In genomic region chr10:58531084-58531695, GRCh38 we compare ENCODE assay signal across 8 cellular contexts. TPM values are rescaled to one million over a fixed set of nuclear protein-coding genes. Genes with fewer than 3 reads are reported as not detected.
DNase-seq lines count a peak whose midpoint lies in the region; ATAC-seq and TF ChIP-seq lines count a peak whose summit lies in the region.

No MANE protein-coding gene starts in this region.

- TF ChIP-seq CTCF in Calu3 (IDR thresholded peaks at IDR 0.05; ENCODE audit: unreplicated experiment) (peak; percentile 91), fibroblast of the aortic adventitia (IDR thresholded peaks at IDR 0.05; ENCODE audit: insufficient read depth, low read length) (peak; percentile 82), prostate gland (IDR thresholded peaks at IDR 0.05) (peak in 3 of 4 experiments; percentile 58 to 63 (median 61))

- TF ChIP-seq POLR2A in prostate gland (IDR thresholded peaks at IDR 0.05) = no peak

- H3K9me3 ChIP-seq in prostate gland = no peaks in the 10 kb centered on the region

- H3K27ac ChIP-seq in prostate gland = no peak overlapping the region

- WGBS in prostate gland = 63% methylated on average over 5 of the region's 5 CpGs

- DNase-seq in Calu3 (peak; percentile 90), NCI-H69 (lab: John Stamatoyannopoulos, UW) (peak; percentile 63), fibroblast of the aortic adventitia (ENCODE audit: low read depth) (peak; percentile 86), prostate gland (ENCODE audit: low spot score) (peak; percentile 38), NCI-H526 treated with DMSO at 0.1 percent for 48 hours (lab: John Stamatoyannopoulos, UW) (no peak)
- DNase-seq in activated CD8-positive, alpha-beta memory T cell treated with anti-CD3 and anti-CD28 coated beads, Interleukin-2, amount 10 ng/mL, durations not matched to agents 7 days and 5 days = peak; percentile 62

- H3K4me3 ChIP-seq in fibroblast of the aortic adventitia (ENCODE audit: low read depth, low read length) (no peak overlapping the region), prostate gland (no peak overlapping the region)

- H3K27me3 ChIP-seq in prostate gland (replicated peaks; ENCODE audit: insufficient read depth) = no peaks in the 10 kb centered on the region

- H3K36me3 Mint-ChIP-seq in Calu3 (ENCODE audit: insufficient read depth, unreplicated experiment) = peaks cover 18% of the 10 kb centered on the region
- no peaks in the 10 kb centered on the region for H3K36me3 Mint-ChIP-seq in activated CD8-positive, alpha-beta memory T cell treated with anti-CD3 and anti-CD28 coated beads, Interleukin-2, amount 10 ng/mL, durations not matched to agents 7 days and 5 days

- H3K4me3 Mint-ChIP-seq in Calu3 (ENCODE audit: low read depth, unreplicated experiment) = peak overlapping the region; percentile 50
- no peak overlapping the region for H3K4me3 Mint-ChIP-seq in activated CD8-positive, alpha-beta memory T cell treated with anti-CD3 and anti-CD28 coated beads, Interleukin-2, amount 10 ng/mL, durations not matched to agents 7 days and 5 days

- no peaks in the 10 kb centered on the region for H3K36me3 ChIP-seq in prostate gland

- CTCF ChIA-PET in Calu3 (lab: Charles Lee) = interaction anchor here (0.6 to 3.2 kb wide), 22 partner anchors 11 to 421 kb away, joined by 3 to 52 read pairs (median 5); partner anchors contain the start of gene BICC1
- CTCF ChIA-PET in activated CD8-positive, alpha-beta memory T cell treated with anti-CD3 and anti-CD28 coated beads, Interleukin-2, amount 10 ng/mL, durations not matched to agents 7 days and 5 days (lab: Charles Lee) = interaction anchor here (0.8 to 1.9 kb wide), 6 partner anchors 12 to 421 kb away, joined by 3 to 6 read pairs (median 4); no protein-coding TSS in a partner anchor

- peaks cover 12% of the 10 kb centered on the region for H3K9me3 Mint-ChIP-seq in Calu3 (ENCODE audit: low read depth, unreplicated experiment)
- no peaks in the 10 kb centered on the region for H3K9me3 Mint-ChIP-seq in activated CD8-positive, alpha-beta memory T cell treated with anti-CD3 and anti-CD28 coated beads, Interleukin-2, amount 10 ng/mL, durations not matched to agents 7 days and 5 days (ENCODE audit: low read depth)

- H3K27me3 Mint-ChIP-seq in Calu3 (ENCODE audit: unreplicated experiment) = no peaks in the 10 kb centered on the region
- peaks cover 12% of the 10 kb centered on the region for H3K27me3 Mint-ChIP-seq in activated CD8-positive, alpha-beta memory T cell treated with anti-CD3 and anti-CD28 coated beads, Interleukin-2, amount 10 ng/mL, durations not matched to agents 7 days and 5 days

- H3K27ac Mint-ChIP-seq in Calu3 (ENCODE audit: unreplicated experiment) = peak overlapping the region; percentile 66
- H3K27ac Mint-ChIP-seq in activated CD8-positive, alpha-beta memory T cell treated with anti-CD3 and anti-CD28 coated beads, Interleukin-2, amount 10 ng/mL, durations not matched to agents 7 days and 5 days = no peak overlapping the region

- peaks cover 53% of the 10 kb centered on the region for H3K4me1 Mint-ChIP-seq in Calu3 (ENCODE audit: low read depth, unreplicated experiment)
- peaks cover 5% of the 10 kb centered on the region for H3K4me1 Mint-ChIP-seq in activated CD8-positive, alpha-beta memory T cell treated with anti-CD3 and anti-CD28 coated beads, Interleukin-2, amount 10 ng/mL, durations not matched to agents 7 days and 5 days

- no peaks in the 10 kb centered on the region for H3K4me1 ChIP-seq in prostate gland (replicated peaks)

- ATAC-seq in GM19324 (IDR thresholded peaks at IDR 0.05; ENCODE audit: low FRiP score, unreplicated experiment) (peak; percentile 88), HG03159 (IDR thresholded peaks at IDR 0.05; ENCODE audit: unreplicated experiment) (peak; percentile 99)
- ATAC-seq in activated CD8-positive, alpha-beta memory T cell treated with anti-CD3 and anti-CD28 coated beads, Interleukin-2, amount 10 ng/mL, durations not matched to agents 7 days and 5 days = peak; percentile 51

- no TSS peak for BruUV-seq in Calu3 (replicated peaks; lab: Mats Ljungman, UMichigan)

- intact Hi-C loops in Calu3 (cut with micrococcal nuclease; ENCODE audit: unreplicated experiment) (loop anchor here (1.0 to 10.0 kb wide), 6 partner anchors 26 to 404 kb away; no protein-coding TSS in a partner anchor), prostate gland (cut with DNase I) (no loop called here)

RNA-seq across cellular contexts. Expression of gene BICC1, which starts 18.5 kb away (rescaled TPM):
- total RNA-seq in Calu3 (2022) (58.0 and 70.2 TPM in 2 replicates), fibroblast of the aortic adventitia (ENCODE audit: low replicate concordance) (123 and 177 TPM in 2 replicates), prostate gland (10 to 100 TPM in 1 of 2 donors, 1 to 10 TPM in 1; 5.1 to 12.7 TPM)
- under 1 TPM in 1 of 2 experiments, not detected in 1; 0.14 TPM for total RNA-seq in activated CD8-positive, alpha-beta memory T cell treated with anti-CD3 and anti-CD28 coated beads, Interleukin-2, amount 10 ng/mL, durations not matched to agents 7 days and 5 days

Comparison
In these comparisons a context has a peak if more than half of its experiments do, and no peak if none do; other contexts are left out.
1. RNA of gene BICC1, which starts 18.5 kb away (total RNA-seq): 123 to 177 TPM in fibroblast of the aortic adventitia, 58.0 to 70.2 TPM in Calu3 and 5.1 to 12.7 TPM in prostate gland; 0.14 TPM in activated CD8-positive, alpha-beta memory T cell treated with anti-CD3 and anti-CD28 coated beads, Interleukin-2, amount 10 ng/mL, durations not matched to agents 7 days and 5 days; every median in the first group is over 4 times any median in the second.
2. Peak in every context shown above with its lines, with median percentiles within 50 percentile points of each other: CTCF ChIP-seq and ATAC-seq.